ENCODE assay signal across 7 cellular contexts in the genomic region with DNA sequence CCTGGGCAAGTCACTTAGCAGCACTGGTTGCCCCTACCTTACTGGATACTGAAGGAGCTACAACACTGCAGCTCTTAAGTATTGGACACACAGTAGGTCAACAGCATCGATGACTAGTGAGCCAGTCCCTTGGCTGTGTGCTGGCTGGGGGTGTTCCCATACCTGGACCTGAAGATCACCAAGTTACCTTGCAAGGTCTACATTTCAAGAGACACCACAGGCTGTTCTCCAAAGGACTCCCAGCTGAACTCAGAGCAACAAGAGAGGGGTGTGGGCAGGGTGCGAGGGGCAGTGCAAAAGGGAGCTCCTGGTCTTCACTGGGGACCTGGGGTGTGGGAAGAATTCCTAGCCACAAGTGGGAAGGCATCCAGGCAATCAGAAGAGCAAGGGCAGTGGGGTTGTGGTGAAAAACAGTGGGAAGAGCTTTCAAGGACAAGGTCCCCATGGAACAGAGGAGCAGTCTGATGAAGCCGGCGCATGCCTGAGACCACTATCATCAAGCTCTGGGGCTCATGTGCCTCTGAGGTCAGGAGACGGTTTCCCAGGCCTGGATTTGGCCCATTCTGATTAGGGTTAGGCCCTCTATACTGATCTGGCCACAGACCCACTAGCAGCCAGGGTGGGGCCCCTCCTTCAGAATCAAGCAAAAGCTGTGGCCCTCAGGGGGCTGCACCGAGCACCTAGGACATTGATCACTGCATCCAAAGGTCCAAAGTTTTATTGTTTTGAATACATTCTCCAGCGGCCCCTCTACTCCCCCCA. TPM values are rescaled to one million over a fixed set of nuclear protein-coding genes. Genes with fewer than 3 reads are reported as not detected.
DNase-seq lines count a peak whose midpoint lies in the region; ATAC-seq, FAIRE-seq and TF ChIP-seq lines count a peak whose summit lies in the region.
"Had no signal": no experiment of that assay in that cellular context is flagged by ENCODE, and none has a peak within 500 bp of the region (broad histone marks: within the 10 kb centered on the region; RNA-seq: fewer than 3 reads in every experiment).

No MANE protein-coding gene starts in this region.

- WGBS in GM12878 (ENCODE audit: insufficient coverage, insufficient replicate concordance, low lambda C conversion rate, missing lambda C conversion rate) = 85% methylated on average over 7 of the region's 7 CpGs

- no peaks in the 10 kb centered on the region for H3K27me3 ChIP-seq in HCT116 (ENCODE audit: insufficient read depth, low read length)
- H3K27me3 ChIP-seq in GM12878 (replicated peaks in 1 of 2; ENCODE audit: control insufficient read depth in 2 of 2, insufficient read depth in 2 of 2, low read length in 1 of 2) = no peaks in the 10 kb centered on the region
- H3K27me3 ChIP-seq in osteoblast (ENCODE audit: insufficient read depth, low read length) = no peaks in the 10 kb centered on the region
- H3K27me3 ChIP-seq: MG63 had no signal

- no peak for FAIRE-seq in GM12878 (lab: Jason Lieb, UNC)

- DNase-seq in HCT116 (ENCODE audit: low read depth, low spot score) = no peak
- DNase-seq in GM12878 (ENCODE audit: low read depth, low spot score) = no peak
- peak; percentile 97 for DNase-seq in osteoblast (ENCODE audit: insufficient read length, low spot score, missing footprints)
- no peak for DNase-seq in NCI-H2081 (lab: John Stamatoyannopoulos, UW)

- CTCF ChIA-PET in HCT116 (lab: Charles Lee) = interaction anchor here (0.9 to 3.8 kb wide), 16 partner anchors 9 to 193 kb away, joined by 3 to 63 read pairs (median 4); partner anchors contain the start of genes CIC, PAFAH1B3, POU2F2 and PRR19
- CTCF ChIA-PET in GM12878 (lab: Yijun Ruan, JAX) = interaction anchor here (0.7 to 6.7 kb wide), 7 partner anchors 9 to 115 kb away, joined by 3 to 111 read pairs (median 3); partner anchors contain the start of gene POU2F2

- H3K9me3 ChIP-seq in HCT116 (ENCODE audit: control insufficient read depth in 1 of 2, insufficient read depth in 1 of 2, low read depth in 1 of 2, low read length in 2 of 2) = no peaks in the 10 kb centered on the region
- no peaks in the 10 kb centered on the region for H3K9me3 ChIP-seq in GM12878 (replicated peaks; ENCODE audit: control insufficient read depth, insufficient read depth, low read length)
- H3K9me3 ChIP-seq in osteoblast (ENCODE audit: low read depth, low read length) = no peaks in the 10 kb centered on the region
- H3K9me3 ChIP-seq: MG63 had no signal

- POLR2A ChIA-PET in HCT116 (lab: Charles Lee) = interaction anchor here (0.8 to 1.9 kb wide), 3 partner anchors 9 to 149 kb away, joined by 3 to 6 read pairs (median 4); partner anchors contain the start of gene ERF
- POLR2A ChIA-PET in GM12878 (lab: Charles Lee) = interaction anchor here (0.9 to 6.7 kb wide), 4 partner anchors 8 to 124 kb away, joined by 3 to 51 read pairs (median 4); no protein-coding TSS in a partner anchor

- BruUV-seq in HCT116 (replicated peaks; lab: Mats Ljungman, UMichigan) = no TSS peak
- no TSS peak for BruUV-seq in GM12878 (replicated peaks; lab: Mats Ljungman, UMichigan)

- H4K20me1 ChIP-seq in HCT116 (ENCODE audit: insufficient read depth) (peaks cover 3% of the 10 kb centered on the region; the same call in 1 of the 2 replicates), GM12878 (ENCODE audit: control insufficient read depth, insufficient read depth) (no peaks in the 10 kb centered on the region), osteoblast (ENCODE audit: insufficient read depth, low read length) (peaks cover 29% of the 10 kb centered on the region)

- TF ChIP-seq RAD21 in HCT116 (IDR thresholded peaks at IDR 0.05; ENCODE audit: low read depth) (no peak), GM12878 (IDR thresholded peaks at IDR 0.05; ENCODE audit: insufficient read depth, low read depth, low read length) (no peak)

- H3K27ac ChIP-seq in HCT116 (ENCODE audit: low read depth, low read length) = peak overlapping the region; percentile 41
- no peak overlapping the region for H3K27ac ChIP-seq in GM12878 (ENCODE audit: control insufficient read depth, insufficient read depth)
- H3K27ac ChIP-seq in osteoblast (ENCODE audit: low read depth, low read length) = peak overlapping the region; percentile 81

- ATAC-seq in HCT116 (no peak), GM12878 (no peak), GM21423 (IDR thresholded peaks at IDR 0.05; ENCODE audit: unreplicated experiment) (no peak), HG02840 (IDR thresholded peaks at IDR 0.05; ENCODE audit: low FRiP score, unreplicated experiment) (no peak)

- peaks cover 18 to 41% of the 10 kb centered on the region in 2 experiments for H3K4me1 ChIP-seq in HCT116 (ENCODE audit: control insufficient read depth in 1 of 2, insufficient read depth in 2 of 2, low read length in 2 of 2)
- peaks cover 14% of the 10 kb centered on the region for H3K4me1 ChIP-seq in GM12878 (ENCODE audit: control insufficient read depth, insufficient read depth, low read length)
- H3K4me1 ChIP-seq in osteoblast (ENCODE audit: insufficient read depth, low read length) = peaks cover 51% of the 10 kb centered on the region

- TF ChIP-seq CTCF in HCT116 (IDR thresholded peaks at IDR 0.05 in 2 of 3, conservative IDR thresholded peaks at IDR 0.05 in 1 of 3; ENCODE audit: borderline replicate concordance in 1 of 3, insufficient read depth in 1 of 3, low read depth in 2 of 3, low read length in 2 of 3) = no peak
- TF ChIP-seq CTCF in GM12878 (IDR thresholded peaks at IDR 0.05 in 2 of 3, conservative IDR thresholded peaks at IDR 0.05 in 1 of 3; ENCODE audit: control insufficient read depth in 2 of 3, extremely low read depth in 1 of 3, insufficient read depth in 1 of 3, low read depth in 3 of 3, low read length in 3 of 3) = no peak
- no peak for TF ChIP-seq CTCF in osteoblast (IDR thresholded peaks at IDR 0.05; ENCODE audit: extremely low read depth, low read depth, low read length)

- in situ Hi-C loops in GM12878 (cut with MboI) = no loop called here

- H3K36me3 ChIP-seq in HCT116 (ENCODE audit: control insufficient read depth in 1 of 2, insufficient read depth in 2 of 2, low read length in 2 of 2) (peaks cover 0 to 7% of the 10 kb centered on the region in 2 experiments; a peak in 1 of 4 replicates), GM12878 (ENCODE audit: control insufficient read depth in 2 of 2, insufficient read depth in 2 of 2, low read length in 1 of 2) (peaks cover 0 to 7% of the 10 kb centered on the region in 2 experiments; a peak in 2 of 4 replicates), osteoblast (ENCODE audit: insufficient read depth, low read length) (peaks cover 19% of the 10 kb centered on the region)

- H3K9me2 ChIP-seq in HCT116 (ENCODE audit: insufficient read depth) = no peaks in the 10 kb centered on the region

- intact Hi-C loops in HCT116 (cut with micrococcal nuclease) = loop anchor here (1.0 to 2.0 kb wide), 3 partner anchors 32 to 114 kb away; no protein-coding TSS in a partner anchor
- intact Hi-C loops in GM12878 (cut with micrococcal nuclease; ENCODE audit: unreplicated experiment) = no loop called here

- H3K4me2 ChIP-seq in HCT116 (ENCODE audit: low read length) (peak overlapping the region; percentile 20; the same call in 1 of the 2 replicates), GM12878 (ENCODE audit: control insufficient read depth, insufficient read depth) (no peak overlapping the region), osteoblast (ENCODE audit: insufficient read depth, low read length) (no peak overlapping the region)

- RAD21 ChIA-PET in HCT116 (lab: Charles Lee; ENCODE audit: low non-redundant PET in 1 of 2, low total read pairs in 2 of 2, uncharacterized antibody in 2 of 2, unreplicated experiment in 2 of 2) (interaction anchor here (0.6 to 1.8 kb wide), 5 partner anchors 23 to 141 kb away, joined by 3 to 9 read pairs (median 5); no protein-coding TSS in a partner anchor), GM12878 (lab: Charles Lee; ENCODE audit: unreplicated experiment) (interaction anchor here (1.4 to 6.0 kb wide), 3 partner anchors 23 to 49 kb away, joined by 3 to 82 read pairs (median 11); partner anchors contain the start of gene CIC)

- H3K79me2 ChIP-seq in HCT116 (ENCODE audit: insufficient read depth, low read length) (peaks cover 33% of the 10 kb centered on the region), GM12878 (ENCODE audit: control insufficient read depth, insufficient read depth, low read length) (peaks cover 24% of the 10 kb centered on the region), osteoblast (ENCODE audit: insufficient read depth, low read length) (peaks cover 50% of the 10 kb centered on the region)

- H2AFZ ChIP-seq in HCT116 (ENCODE audit: low read depth, low read length, poor library complexity, severe bottlenecking) (no peak overlapping the region), GM12878 (ENCODE audit: control insufficient read depth, low read depth, low read length) (no peak overlapping the region), osteoblast (ENCODE audit: low read length) (no peak overlapping the region)

- H3K9ac ChIP-seq in HCT116 (ENCODE audit: low read length) (0 out of 2 replicates have a peak overlapping the region, but pooled peaks have one; percentile 14), GM12878 (ENCODE audit: control insufficient read depth, insufficient read depth, low read length) (no peak overlapping the region)

- H3K4me3 ChIP-seq in HCT116 (replicated peaks in 1 of 2; ENCODE audit: low read depth in 1 of 2, low read length in 2 of 2) (no peak overlapping the region), GM12878 (no peak overlapping the region), osteoblast (ENCODE audit: insufficient read depth, low read length) (no peak overlapping the region)
- H3K4me3 ChIP-seq: MG63 had no signal

- SMC1A ChIA-PET in GM12878 (lab: Charles Lee; ENCODE audit: uncharacterized antibody, unreplicated experiment) = interaction anchor here (1.0 to 6.3 kb wide), 6 partner anchors 11 to 115 kb away, joined by 4 to 70 read pairs (median 5); partner anchors contain the start of gene POU2F2

- TF ChIP-seq EP300 in GM12878 (IDR thresholded peaks at IDR 0.05; ENCODE audit: borderline replicate concordance in 1 of 2, control insufficient read depth in 1 of 2, low read depth in 2 of 2, low read length in 2 of 2) = no peak

- TF ChIP-seq POLR2A in HCT116 (IDR thresholded peaks at IDR 0.05; ENCODE audit: borderline replicate concordance, extremely low read depth, insufficient read depth, insufficient read length) (no peak), GM12878 (IDR thresholded peaks at IDR 0.05; ENCODE audit: low read depth, low read length) (peak; percentile 35)

RNA-seq across cellular contexts. Expression of gene GSK3A, which starts 4.6 kb away (rescaled TPM):
- total RNA-seq in HCT116 (2021; ENCODE audit: unreplicated experiment) (57.2 TPM), GM12878 (2014; rRNA removed) (11.5 and 15.0 TPM in 2 replicates), GM12878 (2014; rRNA removed; fragmentation: Illumina TruSeq; extraction: Trizol) (15.3 and 15.8 TPM in 2 replicates), GM12878 (2021) (35.6 and 38.6 TPM in 2 replicates), osteoblast (16.2 and 18.1 TPM in 2 replicates)
- polyA plus RNA-seq in HCT116 (2012) = 58.8 and 65.6 TPM in 2 replicates
- total RNA-seq in GM12878 (2013; cell fraction: nucleolus; rRNA removed) = 7.7 and 11.1 TPM in 2 replicates
- polyA plus RNA-seq in GM12878 (2011; ENCODE audit: low read depth) = 12.6 TPM
- polyA plus RNA-seq in GM12878 (2011; rRNA removed) (17.5 and 41.3 TPM in 2 replicates), GM12878 (2014; fragmentation: Illumina TruSeq; extraction: Trizol) (35.2 and 47.9 TPM in 2 replicates), GM12878 (2014; fragmentation: Nextera tagmentation; extraction: Ambion mirVana) (1 to 10 TPM in 1 of 2 experiments, under 1 TPM in 1; 1.00 to 1.2 TPM), GM12878 (2014; rRNA removed) (40.9 and 48.8 TPM in 2 replicates), GM12878 (2016; fragmentation: Nextera tagmentation; extraction: Ambion mirVana) (10 to 100 TPM in 1 of 2 experiments, 1 to 10 TPM in 1; 3.8 to 11.4 TPM)
- polyA plus RNA-seq in GM12878 (2011; cell fraction: cytosol; rRNA removed) = 44.7 and 48.5 TPM in 2 replicates
- polyA plus RNA-seq in GM12878 (2011; cell fraction: nucleus; rRNA removed) = 32.0 and 39.9 TPM in 2 replicates
- 24.5 and 27.4 TPM in 2 replicates for polyA plus RNA-seq in GM12878 (2012)
- polyA minus RNA-seq in GM12878 (2011; rRNA and poly(A)+ RNA removed) = 18.6 and 31.7 TPM in 2 replicates
- polyA minus RNA-seq in GM12878 (2011; cell fraction: cytosol; rRNA and poly(A)+ RNA removed) = 14.7 and 17.7 TPM in 2 replicates
- 4.2 and 6.6 TPM in 2 replicates for polyA minus RNA-seq in GM12878 (2011; cell fraction: nucleus; rRNA and poly(A)+ RNA removed)

RNA-seq across cellular contexts. Expression of gene ERF, which starts 7.9 kb away (rescaled TPM):
- total RNA-seq in HCT116 (2021; ENCODE audit: unreplicated experiment) = 96.1 TPM
- 55.7 and 62.1 TPM in 2 replicates for polyA plus RNA-seq in HCT116 (2012)
- 29.9 and 31.1 TPM in 2 replicates for total RNA-seq in GM12878 (2013; cell fraction: nucleolus; rRNA removed)
- total RNA-seq in GM12878 (2014; rRNA removed) = 15.9 and 22.2 TPM in 2 replicates
- 12.1 and 12.8 TPM in 2 replicates for total RNA-seq in GM12878 (2014; rRNA removed; fragmentation: Illumina TruSeq; extraction: Trizol)
- 51.8 and 56.3 TPM in 2 replicates for total RNA-seq in GM12878 (2021)
- polyA plus RNA-seq in GM12878 (2011; ENCODE audit: low read depth) = 3.6 TPM
- polyA plus RNA-seq in GM12878 (2011; rRNA removed) = 15.1 and 34.5 TPM in 2 replicates
- polyA plus RNA-seq in GM12878 (2011; cell fraction: cytosol; rRNA removed) = 23.3 and 39.9 TPM in 2 replicates
- polyA plus RNA-seq in GM12878 (2011; cell fraction: nucleus; rRNA removed) = 164 and 188 TPM in 2 replicates
- polyA plus RNA-seq in GM12878 (2012) = 21.7 and 22.0 TPM in 2 replicates
- polyA plus RNA-seq in GM12878 (2014; fragmentation: Illumina TruSeq; extraction: Trizol) = 4.9 and 17.8 TPM in 2 replicates
- under 1 TPM; 0.02 to 0.04 TPM for polyA plus RNA-seq in GM12878 (2014; fragmentation: Nextera tagmentation; extraction: Ambion mirVana)
- 33.0 and 40.2 TPM in 2 replicates for polyA plus RNA-seq in GM12878 (2014; rRNA removed)
- 1 to 10 TPM; 8.3 to 8.9 TPM for polyA plus RNA-seq in GM12878 (2016; fragmentation: Nextera tagmentation; extraction: Ambion mirVana)
- polyA minus RNA-seq in GM12878 (2011; rRNA and poly(A)+ RNA removed) = 27.0 and 49.3 TPM in 2 replicates
- 19.8 and 25.4 TPM in 2 replicates for polyA minus RNA-seq in GM12878 (2011; cell fraction: cytosol; rRNA and poly(A)+ RNA removed)
- polyA minus RNA-seq in GM12878 (2011; cell fraction: nucleus; rRNA and poly(A)+ RNA removed) = 34.6 and 45.5 TPM in 2 replicates
- total RNA-seq in osteoblast = 31.8 and 44.8 TPM in 2 replicates

RNA-seq across cellular contexts. Expression of gene CIC, which starts 22.0 kb away (rescaled TPM):
- total RNA-seq in HCT116 (2021; ENCODE audit: unreplicated experiment) (52.0 TPM), GM12878 (2014; rRNA removed) (8.0 and 9.5 TPM in 2 replicates), GM12878 (2014; rRNA removed; fragmentation: Illumina TruSeq; extraction: Trizol) (4.3 and 6.5 TPM in 2 replicates), GM12878 (2021) (47.3 and 50.6 TPM in 2 replicates), osteoblast (33.6 and 39.1 TPM in 2 replicates)
- polyA plus RNA-seq in HCT116 (2012) = 43.4 and 44.2 TPM in 2 replicates
- 33.3 and 49.5 TPM in 2 replicates for total RNA-seq in GM12878 (2013; cell fraction: nucleolus; rRNA removed)
- 9.5 TPM for polyA plus RNA-seq in GM12878 (2011; ENCODE audit: low read depth)
- polyA plus RNA-seq in GM12878 (2011; rRNA removed) (2.4 and 3.8 TPM in 2 replicates), GM12878 (2014; fragmentation: Illumina TruSeq; extraction: Trizol) (1.7 and 7.4 TPM in 2 replicates), GM12878 (2014; fragmentation: Nextera tagmentation; extraction: Ambion mirVana) (under 1 TPM; 0.18 to 0.24 TPM), GM12878 (2014; rRNA removed) (24.0 and 27.7 TPM in 2 replicates), GM12878 (2016; fragmentation: Nextera tagmentation; extraction: Ambion mirVana) (1 to 10 TPM; 6.9 to 8.1 TPM)
- polyA plus RNA-seq in GM12878 (2011; cell fraction: cytosol; rRNA removed) = 6.7 and 9.9 TPM in 2 replicates
- polyA plus RNA-seq in GM12878 (2011; cell fraction: nucleus; rRNA removed) = 76.7 and 94.7 TPM in 2 replicates
- polyA plus RNA-seq in GM12878 (2012) = 29.1 and 30.8 TPM in 2 replicates
- 2.1 and 9.8 TPM in 2 replicates for polyA minus RNA-seq in GM12878 (2011; rRNA and poly(A)+ RNA removed)
- polyA minus RNA-seq in GM12878 (2011; cell fraction: cytosol; rRNA and poly(A)+ RNA removed) = 10.2 and 11.2 TPM in 2 replicates
- polyA minus RNA-seq in GM12878 (2011; cell fraction: nucleus; rRNA and poly(A)+ RNA removed) = 13.1 and 24.6 TPM in 2 replicates

RNA-seq across cellular contexts. Expression of gene ZNF526, which starts 26.9 kb away (rescaled TPM):
- total RNA-seq in HCT116 (2021; ENCODE audit: unreplicated experiment) = 13.1 TPM
- 7.1 TPM in 2 replicates for polyA plus RNA-seq in HCT116 (2012)
- 33.6 and 41.2 TPM in 2 replicates for total RNA-seq in GM12878 (2013; cell fraction: nucleolus; rRNA removed)
- total RNA-seq in GM12878 (2014; rRNA removed) = 8.3 and 9.6 TPM in 2 replicates
- 5.3 and 5.4 TPM in 2 replicates for total RNA-seq in GM12878 (2014; rRNA removed; fragmentation: Illumina TruSeq; extraction: Trizol)
- total RNA-seq in GM12878 (2021) = 14.7 and 18.3 TPM in 2 replicates
- 4.1 TPM for polyA plus RNA-seq in GM12878 (2011; ENCODE audit: low read depth)
- polyA plus RNA-seq in GM12878 (2011; rRNA removed) = 2.1 and 4.2 TPM in 2 replicates
- 4.2 and 4.4 TPM in 2 replicates for polyA plus RNA-seq in GM12878 (2011; cell fraction: cytosol; rRNA removed)
- polyA plus RNA-seq in GM12878 (2011; cell fraction: nucleus; rRNA removed) = 6.0 and 7.3 TPM in 2 replicates
- 7.0 and 7.6 TPM in 2 replicates for polyA plus RNA-seq in GM12878 (2012)
- 2.4 and 4.2 TPM in 2 replicates for polyA plus RNA-seq in GM12878 (2014; fragmentation: Illumina TruSeq; extraction: Trizol)
- polyA plus RNA-seq in GM12878 (2014; fragmentation: Nextera tagmentation; extraction: Ambion mirVana) = 1 to 10 TPM; 1.8 to 2.0 TPM
- polyA plus RNA-seq in GM12878 (2014; rRNA removed) = 5.6 and 7.2 TPM in 2 replicates
- polyA plus RNA-seq in GM12878 (2016; fragmentation: Nextera tagmentation; extraction: Ambion mirVana) = 10 to 100 TPM; 12.8 to 13.3 TPM
- polyA minus RNA-seq in GM12878 (2011; rRNA and poly(A)+ RNA removed) = 10.8 and 14.2 TPM in 2 replicates
- 4.4 and 5.5 TPM in 2 replicates for polyA minus RNA-seq in GM12878 (2011; cell fraction: cytosol; rRNA and poly(A)+ RNA removed)
- 5.4 and 10.8 TPM in 2 replicates for polyA minus RNA-seq in GM12878 (2011; cell fraction: nucleus; rRNA and poly(A)+ RNA removed)
- total RNA-seq in osteoblast = 11.5 and 11.9 TPM in 2 replicates

RNA-seq across cellular contexts. Expression of gene DEDD2, which starts 29.6 kb away (rescaled TPM):
- total RNA-seq in HCT116 (2021; ENCODE audit: unreplicated experiment) (32.7 TPM), GM12878 (2014; rRNA removed) (17.6 and 22.1 TPM in 2 replicates), GM12878 (2014; rRNA removed; fragmentation: Illumina TruSeq; extraction: Trizol) (9.5 and 9.6 TPM in 2 replicates), GM12878 (2021) (15.3 and 18.2 TPM in 2 replicates), osteoblast (19.9 and 26.2 TPM in 2 replicates)
- 32.8 and 41.3 TPM in 2 replicates for polyA plus RNA-seq in HCT116 (2012)
- 18.7 and 18.8 TPM in 2 replicates for total RNA-seq in GM12878 (2013; cell fraction: nucleolus; rRNA removed)
- polyA plus RNA-seq in GM12878 (2011; ENCODE audit: low read depth) = 10.7 TPM
- polyA plus RNA-seq in GM12878 (2011; rRNA removed) (10.1 and 20.0 TPM in 2 replicates), GM12878 (2014; fragmentation: Illumina TruSeq; extraction: Trizol) (5.1 and 12.5 TPM in 2 replicates), GM12878 (2014; fragmentation: Nextera tagmentation; extraction: Ambion mirVana) (1 to 10 TPM; 2.5 to 3.1 TPM), GM12878 (2014; rRNA removed) (24.0 and 28.6 TPM in 2 replicates), GM12878 (2016; fragmentation: Nextera tagmentation; extraction: Ambion mirVana) (10 to 100 TPM; 22.0 to 24.7 TPM)
- 31.5 and 40.2 TPM in 2 replicates for polyA plus RNA-seq in GM12878 (2011; cell fraction: cytosol; rRNA removed)
- 23.7 and 26.9 TPM in 2 replicates for polyA plus RNA-seq in GM12878 (2011; cell fraction: nucleus; rRNA removed)
- polyA plus RNA-seq in GM12878 (2012) = 21.1 and 21.2 TPM in 2 replicates
- polyA minus RNA-seq in GM12878 (2011; rRNA and poly(A)+ RNA removed) = 13.1 and 26.9 TPM in 2 replicates
- 6.9 and 8.0 TPM in 2 replicates for polyA minus RNA-seq in GM12878 (2011; cell fraction: cytosol; rRNA and poly(A)+ RNA removed)
- polyA minus RNA-seq in GM12878 (2011; cell fraction: nucleus; rRNA and poly(A)+ RNA removed) = 8.7 and 9.5 TPM in 2 replicates

Comparison
In these comparisons a context has a peak if more than half of its experiments do, and no peak if none do; other contexts are left out.
1. Of the 18 proteins assayed by ChIP-seq in both GM12878 and HCT116: peak only in GM12878: POLR2A; only in HCT116: none; in both: none; in neither: 17.